16 cellular contexts compared by ENCODE assay signal in genomic region chr11:9095421-9095820, GRCh38. TPM values are rescaled to one million over a fixed set of nuclear protein-coding genes. Genes with fewer than 3 reads are reported as not detected.
DNase-seq lines count a peak whose midpoint lies in the region; ATAC-seq, FAIRE-seq and TF ChIP-seq lines count a peak whose summit lies in the region.
"Had no signal": no experiment of that assay in that cellular context is flagged by ENCODE, and none has a peak within 500 bp of the region (broad histone marks: within the 10 kb centered on the region; RNA-seq: fewer than 3 reads in every experiment).

No MANE protein-coding gene starts in this region.

- intact Hi-C loops in activated CD4-positive, alpha-beta memory T cell treated with anti-CD3 and anti-CD28 coated beads for 36 hours (cut with micrococcal nuclease), result no loop called here
- intact Hi-C loops in GM12878 (cut with micrococcal nuclease; ENCODE audit: unreplicated experiment), result loop anchor here (5.0 to 10.0 kb wide), 2 partner anchors 37 to 81 kb away; no protein-coding TSS in a partner anchor

- no peak overlapping the region for H3K27ac ChIP-seq in GM12878 (ENCODE audit: control insufficient read depth, insufficient read depth)
- H3K27ac ChIP-seq: VCaP had no signal

- DNase-seq in activated CD4-positive, alpha-beta memory T cell treated with anti-CD3 and anti-CD28 coated beads for 36 hours, result peak; percentile 38
- DNase-seq in activated CD4-positive, alpha-beta memory T cell treated with anti-CD3 and anti-CD28 coated beads, Interleukin-2, amount 10 ng/mL, durations not matched to agents 7 days and 5 days, result no peak
- DNase-seq in H7 (peak; percentile 53), GM12878 (ENCODE audit: low read depth, low spot score) (no peak), retinal pigment epithelial cell (ENCODE audit: low read depth) (no peak), H4 (ENCODE audit: low spot score) (no peak)
- DNase-seq: activated T-cell treated with anti-CD3 and anti-CD28 coated beads, Interleukin-2, amount 50 U/mL, for 24 hours; effector memory CD4-positive, alpha-beta T cell; GF-D8; NCI-H1105; NCI-H524 treated with DMSO at 0.1 percent for 48 hours had no signal

- SMC1A ChIA-PET in GM12878 (lab: Charles Lee; ENCODE audit: uncharacterized antibody, unreplicated experiment), result interaction anchor here (0.7 to 4.7 kb wide), 8 partner anchors 14 to 182 kb away, joined by 3 to 48 read pairs (median 3); no protein-coding TSS in a partner anchor

- H4K20me1 ChIP-seq in GM12878 (ENCODE audit: control insufficient read depth, insufficient read depth), result no peaks in the 10 kb centered on the region

- no peak for TF ChIP-seq EP300 in GM12878 (IDR thresholded peaks at IDR 0.05; ENCODE audit: borderline replicate concordance in 1 of 2, control insufficient read depth in 1 of 2, low read depth in 2 of 2, low read length in 2 of 2)

- no peak for FAIRE-seq in GM12878 (lab: Jason Lieb, UNC)
- FAIRE-seq: astrocyte, urothelium cell line had no signal

- WGBS in GM12878 (ENCODE audit: insufficient coverage, insufficient replicate concordance, low lambda C conversion rate, missing lambda C conversion rate), result 30% methylated on average over 12 of the region's 12 CpGs

- H3K36me3 Mint-ChIP-seq in activated CD4-positive, alpha-beta memory T cell treated with anti-CD3 and anti-CD28 coated beads for 36 hours, result no peaks in the 10 kb centered on the region
- no peaks in the 10 kb centered on the region for H3K36me3 Mint-ChIP-seq in activated CD4-positive, alpha-beta memory T cell treated with anti-CD3 and anti-CD28 coated beads, Interleukin-2, amount 10 ng/mL, durations not matched to agents 7 days and 5 days (ENCODE audit: low read depth)

- no peak overlapping the region for H3K4me3 Mint-ChIP-seq in activated CD4-positive, alpha-beta memory T cell treated with anti-CD3 and anti-CD28 coated beads for 36 hours
- H3K4me3 Mint-ChIP-seq in activated CD4-positive, alpha-beta memory T cell treated with anti-CD3 and anti-CD28 coated beads, Interleukin-2, amount 10 ng/mL, durations not matched to agents 7 days and 5 days, result no peak overlapping the region
- H3K4me3 Mint-ChIP-seq: activated T-cell treated with anti-CD3 and anti-CD28 coated beads, Interleukin-2, amount 50 U/mL, for 24 hours had no signal

- no peaks in the 10 kb centered on the region for H3K9me3 Mint-ChIP-seq in activated CD4-positive, alpha-beta memory T cell treated with anti-CD3 and anti-CD28 coated beads for 36 hours
- no peaks in the 10 kb centered on the region for H3K9me3 Mint-ChIP-seq in activated CD4-positive, alpha-beta memory T cell treated with anti-CD3 and anti-CD28 coated beads, Interleukin-2, amount 10 ng/mL, durations not matched to agents 7 days and 5 days
- H3K9me3 Mint-ChIP-seq: activated T-cell treated with anti-CD3 and anti-CD28 coated beads, Interleukin-2, amount 50 U/mL, for 24 hours had no signal

- peaks cover 41% of the 10 kb centered on the region for H3K27me3 Mint-ChIP-seq in activated CD4-positive, alpha-beta memory T cell treated with anti-CD3 and anti-CD28 coated beads for 36 hours
- H3K27me3 Mint-ChIP-seq in activated CD4-positive, alpha-beta memory T cell treated with anti-CD3 and anti-CD28 coated beads, Interleukin-2, amount 10 ng/mL, durations not matched to agents 7 days and 5 days, result peaks cover 40% of the 10 kb centered on the region

- H2AFZ ChIP-seq in GM12878 (ENCODE audit: control insufficient read depth, low read depth, low read length), result no peak overlapping the region

- no peak overlapping the region for H3K27ac Mint-ChIP-seq in activated CD4-positive, alpha-beta memory T cell treated with anti-CD3 and anti-CD28 coated beads for 36 hours
- H3K27ac Mint-ChIP-seq in activated CD4-positive, alpha-beta memory T cell treated with anti-CD3 and anti-CD28 coated beads, Interleukin-2, amount 10 ng/mL, durations not matched to agents 7 days and 5 days, result no peak overlapping the region
- H3K27ac Mint-ChIP-seq: activated T-cell treated with anti-CD3 and anti-CD28 coated beads, Interleukin-2, amount 50 U/mL, for 24 hours had no signal

- no peak overlapping the region for H3K4me2 ChIP-seq in GM12878 (ENCODE audit: control insufficient read depth, insufficient read depth)

- peak; percentile 43; the same call in 1 of the 2 replicates for TF ChIP-seq RAD21 in GM12878 (IDR thresholded peaks at IDR 0.05; ENCODE audit: insufficient read depth, low read depth, low read length)

- no peaks in the 10 kb centered on the region for H3K9me3 ChIP-seq in GM12878 (replicated peaks; ENCODE audit: control insufficient read depth, insufficient read depth, low read length)

- TF ChIP-seq CTCF in GM12878 (IDR thresholded peaks at IDR 0.05 in 2 of 3, conservative IDR thresholded peaks at IDR 0.05 in 1 of 3; ENCODE audit: control insufficient read depth in 2 of 3, extremely low read depth in 1 of 3, insufficient read depth in 1 of 3, low read depth in 3 of 3, low read length in 3 of 3) (peak; percentile 11 to 39 (median 28); a peak in 3 of 6 replicates), retinal pigment epithelial cell (conservative IDR thresholded peaks at IDR 0.05; ENCODE audit: low read depth, low read length) (peak; percentile 38)

- no peak for TF ChIP-seq POLR2A in GM12878 (IDR thresholded peaks at IDR 0.05; ENCODE audit: low read depth, low read length)

- no peak overlapping the region for H3K9ac ChIP-seq in GM12878 (ENCODE audit: control insufficient read depth, insufficient read depth, low read length)

- BruUV-seq in GM12878 (replicated peaks; lab: Mats Ljungman, UMichigan), result no TSS peak

- H3K79me2 ChIP-seq in GM12878 (ENCODE audit: control insufficient read depth, insufficient read depth, low read length), result no peaks in the 10 kb centered on the region

- in situ Hi-C loops in GM12878 (cut with MboI), result no loop called here

- H3K27me3 ChIP-seq in H7 (ENCODE audit: control insufficient read depth, insufficient read depth, low read length) (peaks cover 19% of the 10 kb centered on the region), GM12878 (replicated peaks in 1 of 2; ENCODE audit: control insufficient read depth in 2 of 2, insufficient read depth in 2 of 2, low read length in 1 of 2) (peaks cover 7 to 14% of the 10 kb centered on the region in 2 experiments)

- H3K4me1 Mint-ChIP-seq in activated CD4-positive, alpha-beta memory T cell treated with anti-CD3 and anti-CD28 coated beads for 36 hours (ENCODE audit: low read depth), result peaks cover 2% of the 10 kb centered on the region
- peaks cover 6% of the 10 kb centered on the region for H3K4me1 Mint-ChIP-seq in activated CD4-positive, alpha-beta memory T cell treated with anti-CD3 and anti-CD28 coated beads, Interleukin-2, amount 10 ng/mL, durations not matched to agents 7 days and 5 days

- CTCF ChIA-PET in activated CD4-positive, alpha-beta memory T cell treated with anti-CD3 and anti-CD28 coated beads for 36 hours (lab: Charles Lee), result interaction anchor here (0.5 to 5.7 kb wide), 7 partner anchors 42 to 439 kb away, joined by 3 to 46 read pairs (median 4); no protein-coding TSS in a partner anchor
- CTCF ChIA-PET in activated CD4-positive, alpha-beta memory T cell treated with anti-CD3 and anti-CD28 coated beads, Interleukin-2, amount 10 ng/mL, durations not matched to agents 7 days and 5 days (lab: Charles Lee), result interaction anchor here (1.0 to 4.9 kb wide), 5 partner anchors 9 to 180 kb away, joined by 3 to 34 read pairs (median 3); no protein-coding TSS in a partner anchor
- CTCF ChIA-PET in GM12878 (lab: Yijun Ruan, JAX), result interaction anchor here (0.7 to 7.8 kb wide), 16 partner anchors 12 to 181 kb away, joined by 3 to 107 read pairs (median 4); no protein-coding TSS in a partner anchor

- no peaks in the 10 kb centered on the region for H3K4me1 ChIP-seq in GM12878 (ENCODE audit: control insufficient read depth, insufficient read depth, low read length)

- RAD21 ChIA-PET in GM12878 (lab: Charles Lee; ENCODE audit: unreplicated experiment), result interaction anchor here (0.8 to 2.6 kb wide), 4 partner anchors 21 to 80 kb away, joined by 3 to 47 read pairs (median 6); no protein-coding TSS in a partner anchor

- ATAC-seq in GM12878 (no peak), HG03432 (IDR thresholded peaks at IDR 0.05; ENCODE audit: unreplicated experiment) (no peak), HG03342 (IDR thresholded peaks at IDR 0.05; ENCODE audit: unreplicated experiment) (no peak)

- H3K36me3 ChIP-seq in H7 (replicated peaks; ENCODE audit: control insufficient read depth, insufficient read depth, low read length), result no peaks in the 10 kb centered on the region
- H3K36me3 ChIP-seq in GM12878 (ENCODE audit: control insufficient read depth in 2 of 2, insufficient read depth in 2 of 2, low read length in 1 of 2), result no peaks in the 10 kb centered on the region

- POLR2A ChIA-PET in activated CD4-positive, alpha-beta memory T cell treated with anti-CD3 and anti-CD28 coated beads for 36 hours (lab: Charles Lee), result no interaction called here
- POLR2A ChIA-PET in activated CD4-positive, alpha-beta memory T cell treated with anti-CD3 and anti-CD28 coated beads, Interleukin-2, amount 10 ng/mL, durations not matched to agents 7 days and 5 days (lab: Charles Lee), result interaction anchor here (0.5 kb wide), 1 partner anchor 84 kb away, joined by 3 read pairs; no protein-coding TSS in a partner anchor
- POLR2A ChIA-PET in GM12878 (lab: Charles Lee), result interaction anchor here (1.3 kb wide), 1 partner anchor 18 kb away, joined by 5 read pairs; no protein-coding TSS in a partner anchor

- H3K4me3 ChIP-seq in H7 (ENCODE audit: insufficient read depth, low read depth, low read length), result no peak overlapping the region
- no peak overlapping the region for H3K4me3 ChIP-seq in GM12878
- H3K4me3 ChIP-seq in retinal pigment epithelial cell (ENCODE audit: low read length), result no peak overlapping the region

RNA-seq across cellular contexts. Expression of gene SCUBE2, which starts 4.0 kb away (rescaled TPM):
- total RNA-seq in activated CD4-positive, alpha-beta memory T cell treated with anti-CD3 and anti-CD28 coated beads for 36 hours, result not detected
- total RNA-seq in activated CD4-positive, alpha-beta memory T cell treated with anti-CD3 and anti-CD28 coated beads, Interleukin-2, amount 10 ng/mL, durations not matched to agents 7 days and 5 days, result not detected
- 0.55 and 1.4 TPM in 2 replicates for total RNA-seq in H7 (2014; rRNA removed; shearing (Covaris generic))
- 5.6 and 6.9 TPM in 2 replicates for total RNA-seq in GM12878 (2013; cell fraction: nucleolus; rRNA removed)
- total RNA-seq in GM12878 (2014; rRNA removed) (0.27 and 0.56 TPM in 2 replicates), GM12878 (2014; rRNA removed; fragmentation: Illumina TruSeq; extraction: Trizol) (0.23 and 0.27 TPM in 2 replicates), GM12878 (2021) (0.24 and 0.31 TPM in 2 replicates)
- 0.10 TPM for polyA plus RNA-seq in GM12878 (2011; ENCODE audit: low read depth)
- polyA plus RNA-seq in GM12878 (2011; rRNA removed) (0.31 and 0.52 TPM in 2 replicates), GM12878 (2014; fragmentation: Illumina TruSeq; extraction: Trizol) (0.06 and 0.12 TPM in 2 replicates), GM12878 (2014; fragmentation: Nextera tagmentation; extraction: Ambion mirVana) (under 1 TPM in 1 of 2 experiments, not detected in 1; 0.35 TPM), GM12878 (2014; rRNA removed) (0.10 and 0.18 TPM in 2 replicates), GM12878 (2016; fragmentation: Nextera tagmentation; extraction: Ambion mirVana) (under 1 TPM in 1 of 2 experiments, not detected in 1; 0.54 TPM)
- polyA plus RNA-seq in GM12878 (2011; cell fraction: cytosol; rRNA removed), result 0.10 and 0.15 TPM in 2 replicates
- 1.3 and 1.9 TPM in 2 replicates for polyA plus RNA-seq in GM12878 (2011; cell fraction: nucleus; rRNA removed)
- polyA plus RNA-seq in GM12878 (2012), result 0.18 and 0.25 TPM in 2 replicates
- polyA minus RNA-seq in GM12878 (2011; rRNA and poly(A)+ RNA removed), result 1.4 and 2.7 TPM in 2 replicates
- polyA minus RNA-seq in GM12878 (2011; cell fraction: cytosol; rRNA and poly(A)+ RNA removed), result not detected in 2 replicates
- polyA minus RNA-seq in GM12878 (2011; cell fraction: nucleus; rRNA and poly(A)+ RNA removed), result 0.97 and 1.6 TPM in 2 replicates
- 0.10 TPM in 1 of 2 replicates, not detected in the other for total RNA-seq in H4 (2014; rRNA removed; shearing (Covaris generic))

Comparison
In these comparisons a context has a peak if more than half of its experiments do, and no peak if none do; other contexts are left out.
1. DNase-seq: peak in activated CD4-positive, alpha-beta memory T cell treated with anti-CD3 and anti-CD28 coated beads for 36 hours (single experiment) and H7 (single experiment); none in activated CD4-positive, alpha-beta memory T cell treated with anti-CD3 and anti-CD28 coated beads, Interleukin-2, amount 10 ng/mL, durations not matched to agents 7 days and 5 days (single experiment), GM12878 (single experiment), retinal pigment epithelial cell (single experiment) and H4 (single experiment).